ENCODE assay signal across 25 cellular contexts in the genomic region with DNA sequence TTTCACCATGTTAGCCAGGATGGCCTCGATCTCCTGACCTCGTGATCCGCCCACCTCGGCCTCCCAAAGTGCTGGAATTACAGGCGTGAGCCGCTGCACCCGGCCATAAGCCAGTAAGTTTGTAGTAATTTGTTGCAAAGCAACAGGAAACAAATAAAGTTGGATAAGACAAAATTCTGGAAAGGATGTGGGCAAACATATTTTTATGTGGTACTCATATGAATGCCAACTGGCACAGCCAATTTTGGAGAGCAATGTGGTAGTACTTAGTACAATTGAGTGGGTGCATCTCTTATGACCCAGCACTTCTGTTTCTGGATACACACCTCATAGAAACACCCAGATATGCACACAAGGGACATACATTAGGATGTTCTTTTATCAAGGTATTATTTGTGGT. TPM values are rescaled to one million over a fixed set of nuclear protein-coding genes. Genes with fewer than 3 reads are reported as not detected.
"Had no signal": no experiment of that assay in that cellular context is flagged by ENCODE, and none has a peak within 500 bp of the region (broad histone marks: within the 10 kb centered on the region; RNA-seq: fewer than 3 reads in every experiment).

No MANE protein-coding gene starts in this region.

- H3K27ac ChIP-seq: colonic mucosa, esophagus squamous epithelium, hepatocyte, neutrophil, suprapubic skin, thyroid gland, vagina had no signal

- H3K4me1 ChIP-seq: colonic mucosa, esophagus squamous epithelium, suprapubic skin, thyroid gland, vagina had no signal

- DNase-seq: colonic mucosa; dermis blood vessel endothelial cell; esophagus squamous epithelium; foreskin melanocyte; head of caudate nucleus; kidney; left cardiac atrium; left ventricle myocardium superior; mesenchymal stem cell; midbrain; naive B cell; stimulated activated CD4-positive, alpha-beta T cell treated with anti-CD3 and anti-CD28 coated beads, Interleukin-2, amount 100 ng/mL, for 48 hours; stimulated activated CD8-positive, alpha-beta memory T cell treated with anti-CD3 and anti-CD28 coated beads, Interleukin-4, amount 100 ng/mL, for 48 hours; stimulated activated naive CD8-positive, alpha-beta T cell treated with anti-CD3 and anti-CD28 coated beads, Interleukin-15, Interleukin-2, amounts not matched to agents 100 U/mL and 50 U/mL, for 24 hours; thyroid gland had no signal

- ATAC-seq: left cardiac atrium; left ventricle myocardium superior; sciatic nerve; stimulated activated effector memory CD8-positive, alpha-beta T cell treated with anti-CD3 and anti-CD28 coated beads, Interleukin-12 subunit alpha, Interleukin-12 subunit beta, amount 100 ng/mL, for 72 hours; stimulated activated naive CD8-positive, alpha-beta T cell treated with anti-CD3 and anti-CD28 coated beads, Interleukin-15, Interleukin-2, amounts not matched to agents 100 U/mL and 50 U/mL, for 24 hours had no signal

- H3K4me3 ChIP-seq: colonic mucosa, esophagus squamous epithelium, hepatocyte, lung, smooth muscle cell, suprapubic skin, thyroid gland, vagina had no signal

- H3K79me2 ChIP-seq: hepatocyte had no signal

- H2AFZ ChIP-seq: hepatocyte had no signal

- H3K27me3 ChIP-seq: colonic mucosa, esophagus squamous epithelium, hepatocyte, suprapubic skin, thyroid gland, vagina had no signal

- H3K36me3 ChIP-seq: colonic mucosa, esophagus squamous epithelium, neutrophil, suprapubic skin, thyroid gland, vagina had no signal

- H3K9me3 ChIP-seq: colonic mucosa, esophagus squamous epithelium, neutrophil, suprapubic skin, thyroid gland, vagina had no signal

RNA-seq across cellular contexts. Expression of a gene that starts 8.4 kb away (rescaled TPM):
- total RNA-seq: dermis blood vessel endothelial cell, osteoblast, pulmonary artery endothelial cell, smooth muscle cell had no signal
